Comparison of ENCODE assay signal across 8 cellular contexts in the genomic region with DNA sequence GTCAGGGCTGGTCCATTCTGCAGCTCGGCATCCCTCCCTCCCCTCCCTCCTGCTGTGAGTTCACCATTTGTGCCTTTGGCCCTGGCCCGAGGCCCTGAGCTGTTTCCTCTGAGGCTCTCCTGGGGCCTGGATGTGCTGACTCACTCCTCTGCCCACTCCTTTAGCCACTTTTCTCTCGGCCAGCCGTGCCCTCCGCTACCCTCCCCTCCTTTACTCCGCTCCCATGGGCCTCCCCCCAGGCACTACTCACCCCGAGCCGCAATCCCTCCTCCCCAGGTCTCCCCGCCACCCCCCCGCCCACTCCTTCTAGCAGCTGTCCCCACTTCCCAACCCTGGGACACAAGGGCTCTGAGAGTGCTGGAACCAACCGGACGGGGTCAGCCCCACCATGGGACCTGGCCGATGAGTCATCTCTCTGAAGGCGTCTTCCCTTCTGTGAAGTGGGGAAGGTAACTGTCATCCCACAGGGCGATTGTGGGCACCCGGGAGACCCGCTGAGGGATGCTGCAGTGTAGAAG. TPM values are rescaled to one million over a fixed set of nuclear protein-coding genes. Genes with fewer than 3 reads are reported as not detected.
A peak's percentile ranks its signal among the peaks of the same experiment; 100 is the strongest.
DNase-seq lines count a peak whose midpoint lies in the region; ATAC-seq, FAIRE-seq and TF ChIP-seq lines count a peak whose summit lies in the region.

No MANE protein-coding gene starts in this region.

- H3K4me1 Mint-ChIP-seq in progenitor cell of endocrine pancreas (ENCODE audit: low read depth), result no peaks in the 10 kb centered on the region

- no peaks in the 10 kb centered on the region for H3K9me3 ChIP-seq in HUES48 (ENCODE audit: control insufficient read depth, insufficient read depth, low read length)
- H3K9me3 ChIP-seq in right lobe of liver, result no peaks in the 10 kb centered on the region

- no peaks in the 10 kb centered on the region for H3K36me3 Mint-ChIP-seq in progenitor cell of endocrine pancreas (ENCODE audit: insufficient read depth)

- H3K27ac ChIP-seq in HUES48 (ENCODE audit: low read depth, low read length) (peak overlapping the region; percentile 74), right lobe of liver (no peak overlapping the region)

- POLR2A ChIA-PET in AG04449 (lab: Yijun Ruan, JAX), result no interaction called here

- H3K27ac Mint-ChIP-seq in progenitor cell of endocrine pancreas, result no peak overlapping the region

- TF ChIP-seq CTCF in AG04449 (IDR thresholded peaks at IDR 0.05; ENCODE audit: insufficient read depth, low read length, missing control alignments) (no peak), bronchial epithelial cell (IDR thresholded peaks at IDR 0.05; ENCODE audit: insufficient read depth, low read length, severe bottlenecking) (no peak), right lobe of liver (IDR thresholded peaks at IDR 0.05) (no peak), progenitor cell of endocrine pancreas (IDR thresholded peaks at IDR 0.05; ENCODE audit: unreplicated experiment) (no peak)

- no peak for FAIRE-seq in bronchial epithelial cell (lab: Jason Lieb, UNC)

- H3K4me3 Mint-ChIP-seq in progenitor cell of endocrine pancreas (ENCODE audit: low read depth), result no peak overlapping the region

- H3K4me3 ChIP-seq in AG04449 (ENCODE audit: low read depth, low read length) (no peak overlapping the region; the same call in 1 of the 2 replicates), HUES48 (ENCODE audit: low read depth, low read length) (no peak overlapping the region), bronchial epithelial cell (ENCODE audit: low read depth, low read length) (no peak overlapping the region), right lobe of liver (no peak overlapping the region)

- 52% methylated on average over 13 of the region's 17 CpGs for WGBS in right lobe of liver (ENCODE audit: insufficient coverage, low coverage, low lambda C conversion rate, missing lambda C conversion rate)

- ATAC-seq in right lobe of liver (peak in 3 of 4 donors; percentile 37 to 57 (median 42)), GM19463 (IDR thresholded peaks at IDR 0.05; ENCODE audit: unreplicated experiment) (no peak), HG02642 (IDR thresholded peaks at IDR 0.05; ENCODE audit: poor library complexity, unreplicated experiment) (no peak)

- H3K36me3 ChIP-seq in HUES48 (ENCODE audit: control insufficient read depth, insufficient read depth, low read length) (no peaks in the 10 kb centered on the region), bronchial epithelial cell (ENCODE audit: control insufficient read depth, insufficient read depth, low read length) (no peaks in the 10 kb centered on the region), right lobe of liver (no peaks in the 10 kb centered on the region)

- intact Hi-C loops in right lobe of liver (cut with DNase I), result no loop called here

- no peaks in the 10 kb centered on the region for H3K27me3 ChIP-seq in HUES48 (ENCODE audit: control insufficient read depth, insufficient read depth, low read length)
- H3K27me3 ChIP-seq in bronchial epithelial cell (ENCODE audit: control insufficient read depth, insufficient read depth, low read length), result no peaks in the 10 kb centered on the region
- H3K27me3 ChIP-seq in right lobe of liver, result no peaks in the 10 kb centered on the region

- H3K9me3 Mint-ChIP-seq in progenitor cell of endocrine pancreas (ENCODE audit: low read depth), result no peaks in the 10 kb centered on the region

- H3K9ac ChIP-seq in HUES48 (ENCODE audit: low read depth, low read length), result no peak overlapping the region

- no peak for TF ChIP-seq POLR2A in right lobe of liver (IDR thresholded peaks at IDR 0.05)

- DNase-seq in AG04449 (ENCODE audit: low read depth, low spot score), result peak; percentile 36
- peak; percentile 13 for DNase-seq in bronchial epithelial cell (ENCODE audit: low read depth)
- no peak for DNase-seq in right lobe of liver
- no peak for DNase-seq in progenitor cell of endocrine pancreas (ENCODE audit: low spot score, unreplicated experiment)
- no peak for DNase-seq in inferior parietal cortex (ENCODE audit: extremely low spot score)

- CTCF ChIA-PET in AG04449 (lab: Yijun Ruan, JAX), result interaction anchor here (0.8 to 1.0 kb wide), 2 partner anchors 41 kb away, joined by 3 read pairs; no protein-coding TSS in a partner anchor

- peaks cover 20% of the 10 kb centered on the region for H3K27me3 Mint-ChIP-seq in progenitor cell of endocrine pancreas

- H3K4me1 ChIP-seq in HUES48 (ENCODE audit: control insufficient read depth, insufficient read depth, low read length) (peaks cover 5% of the 10 kb centered on the region; the same call in 1 of the 2 replicates), right lobe of liver (no peaks in the 10 kb centered on the region)

RNA-seq across cellular contexts. Expression of a gene that starts 11.4 kb away (rescaled TPM):
- not detected in 2 replicates for total RNA-seq in bronchial epithelial cell
- not detected for total RNA-seq in right lobe of liver
- total RNA-seq in progenitor cell of endocrine pancreas, result not detected in 2 replicates

RNA-seq across cellular contexts. Expression of a gene that starts 37.4 kb away (rescaled TPM):
- not detected in 2 replicates for total RNA-seq in bronchial epithelial cell
- total RNA-seq in right lobe of liver, result 1 to 10 TPM in 1 of 6 experiments, under 1 TPM in 1, not detected in 4; 0.87 to 1.0 TPM
- not detected in 2 replicates for total RNA-seq in progenitor cell of endocrine pancreas

RNA-seq across cellular contexts. Expression of a gene that starts 41.5 kb away (rescaled TPM):
- total RNA-seq in bronchial epithelial cell (7.3 and 7.9 TPM in 2 replicates), right lobe of liver (10 to 100 TPM; 11.0 to 28.3 (median 19.3) TPM), progenitor cell of endocrine pancreas (87.1 and 94.7 TPM in 2 replicates)

Comparison
In these comparisons a context has a peak if more than half of its experiments do, and no peak if none do; other contexts are left out.
1. DNase-seq: peak in AG04449 (single experiment) and bronchial epithelial cell (single experiment); none in right lobe of liver (0 of 3), progenitor cell of endocrine pancreas (single experiment) and inferior parietal cortex (single experiment).
2. ATAC-seq: peak in right lobe of liver (3 of 4); none in GM19463 (single experiment) and HG02642 (single experiment).